Comparison of ENCODE assay signal across 8 cellular contexts in genomic region chr6:119079288-119079809, GRCh38. TPM values are rescaled to one million over a fixed set of nuclear protein-coding genes. Genes with fewer than 3 reads are reported as not detected.
A peak's percentile ranks its signal among the peaks of the same experiment; 100 is the strongest.
DNase-seq lines count a peak whose midpoint lies in the region; ATAC-seq and TF ChIP-seq lines count a peak whose summit lies in the region.

No MANE protein-coding gene starts in this region.

- no peak for ATAC-seq in GM21619 (IDR thresholded peaks at IDR 0.05; ENCODE audit: unreplicated experiment)
- ATAC-seq in HG03196 (IDR thresholded peaks at IDR 0.05; ENCODE audit: unreplicated experiment), result no peak
- ATAC-seq in GM18511 (IDR thresholded peaks at IDR 0.05; ENCODE audit: unreplicated experiment), result no peak

- peaks cover 12% of the 10 kb centered on the region for H3K9me3 Mint-ChIP-seq in progenitor cell of endocrine pancreas (ENCODE audit: low read depth)

- DNase-seq in NCI-H1694 treated with DMSO at 0.1 percent for 48 hours (lab: John Stamatoyannopoulos, UW), result peak; percentile 15
- DNase-seq in NCI-H1694 (lab: John Stamatoyannopoulos, UW), result no peak
- DNase-seq in SJCRH30, result peak in 1 of 2 experiments; percentile 15
- peak; percentile 43 to 68 for DNase-seq in fibroblast of lung (ENCODE audit: low read depth in 2 of 2)
- no peak for DNase-seq in progenitor cell of endocrine pancreas (ENCODE audit: low spot score, unreplicated experiment)

- no peaks in the 10 kb centered on the region for H3K79me2 ChIP-seq in fibroblast of lung (ENCODE audit: control insufficient read depth, insufficient read depth, low read length)

- H3K9me3 ChIP-seq in SJCRH30 (replicated peaks) (0 out of 2 replicates have a peak, but pooled peaks cover 3% of the 10 kb centered on the region), fibroblast of lung (ENCODE audit: control insufficient read depth, insufficient read depth, low read depth, low read length) (no peaks in the 10 kb centered on the region)

- H3K36me3 ChIP-seq in SJCRH30 (no peaks in the 10 kb centered on the region), fibroblast of lung (ENCODE audit: control insufficient read depth, insufficient read depth, low read length) (no peaks in the 10 kb centered on the region)

- H3K27me3 Mint-ChIP-seq in progenitor cell of endocrine pancreas, result peaks cover 2% of the 10 kb centered on the region

- no peak for TF ChIP-seq CTCF in fibroblast of lung (conservative IDR thresholded peaks at IDR 0.05 in 1 of 2, IDR thresholded peaks at IDR 0.05 in 1 of 2; ENCODE audit: low read depth in 1 of 2, low read length in 2 of 2)
- TF ChIP-seq CTCF in progenitor cell of endocrine pancreas (IDR thresholded peaks at IDR 0.05; ENCODE audit: unreplicated experiment), result no peak

- peak overlapping the region; percentile 96 for H3K4me3 Mint-ChIP-seq in progenitor cell of endocrine pancreas (ENCODE audit: low read depth)

- H3K4me1 Mint-ChIP-seq in progenitor cell of endocrine pancreas (ENCODE audit: low read depth), result peaks cover 25% of the 10 kb centered on the region

- peak overlapping the region; percentile 97 for H3K27ac Mint-ChIP-seq in progenitor cell of endocrine pancreas

- H3K4me3 ChIP-seq in SJCRH30, result peak overlapping the region; percentile 70
- peak overlapping the region; percentile 63 to 85 (median 72) for H3K4me3 ChIP-seq in fibroblast of lung (replicated peaks in 1 of 4; ENCODE audit: control extremely low read depth in 1 of 4, insufficient read depth in 1 of 4, low read depth in 3 of 4, low read length in 4 of 4)

- peaks cover 4% of the 10 kb centered on the region for H3K36me3 Mint-ChIP-seq in progenitor cell of endocrine pancreas (ENCODE audit: insufficient read depth)

- H3K9ac ChIP-seq in fibroblast of lung (ENCODE audit: insufficient read depth, low read length), result peak overlapping the region; percentile 55

- peak overlapping the region; percentile 97 for H2AFZ ChIP-seq in fibroblast of lung (ENCODE audit: low read length)

- no peak overlapping the region; the same call in 1 of the 2 replicates for H3K27ac ChIP-seq in SJCRH30
- no peak overlapping the region for H3K27ac ChIP-seq in fibroblast of lung (ENCODE audit: insufficient read depth, low read length)

- no peaks in the 10 kb centered on the region for H4K20me1 ChIP-seq in fibroblast of lung (ENCODE audit: control insufficient read depth, extremely low read depth, insufficient read depth, low read length)

- H3K27me3 ChIP-seq in SJCRH30 (no peaks in the 10 kb centered on the region), fibroblast of lung (ENCODE audit: control insufficient read depth, insufficient read depth, low read length) (peaks cover 9% of the 10 kb centered on the region)

- peak overlapping the region; percentile 96 for H3K4me2 ChIP-seq in fibroblast of lung (ENCODE audit: extremely low read depth, insufficient read depth, low read length)

- H3K4me1 ChIP-seq in SJCRH30 (no peaks in the 10 kb centered on the region; the same call in 1 of the 2 replicates), fibroblast of lung (ENCODE audit: control insufficient read depth, extremely low read depth, insufficient read depth, low read length) (peaks cover 3% of the 10 kb centered on the region)

RNA-seq across cellular contexts. Expression of gene FAM184A, which starts 0.9 kb away (rescaled TPM):
- total RNA-seq in SJCRH30 (2014; rRNA removed; shearing (Covaris generic)), result 8.9 and 11.3 TPM in 2 replicates
- total RNA-seq in fibroblast of lung, result 1.3 and 1.7 TPM in 2 replicates
- polyA plus RNA-seq in fibroblast of lung, result 0.09 and 0.43 TPM in 2 replicates
- 0.05 and 0.59 TPM in 2 replicates for polyA plus RNA-seq in fibroblast of lung (2012)
- 1.0 TPM in 1 of 2 replicates, not detected in the other for polyA minus RNA-seq in fibroblast of lung (ENCODE audit: low replicate concordance)
- total RNA-seq in progenitor cell of endocrine pancreas, result 20.9 and 23.0 TPM in 2 replicates

Comparison
In these comparisons a context has a peak if more than half of its experiments do, and no peak if none do; other contexts are left out.
1. DNase-seq: peak in NCI-H1694 treated with DMSO at 0.1 percent for 48 hours (single experiment) and fibroblast of lung (2 of 2); none in NCI-H1694 (single experiment) and progenitor cell of endocrine pancreas (single experiment).